Comparison of ENCODE assay signal across 20 cellular contexts in the genomic region with DNA sequence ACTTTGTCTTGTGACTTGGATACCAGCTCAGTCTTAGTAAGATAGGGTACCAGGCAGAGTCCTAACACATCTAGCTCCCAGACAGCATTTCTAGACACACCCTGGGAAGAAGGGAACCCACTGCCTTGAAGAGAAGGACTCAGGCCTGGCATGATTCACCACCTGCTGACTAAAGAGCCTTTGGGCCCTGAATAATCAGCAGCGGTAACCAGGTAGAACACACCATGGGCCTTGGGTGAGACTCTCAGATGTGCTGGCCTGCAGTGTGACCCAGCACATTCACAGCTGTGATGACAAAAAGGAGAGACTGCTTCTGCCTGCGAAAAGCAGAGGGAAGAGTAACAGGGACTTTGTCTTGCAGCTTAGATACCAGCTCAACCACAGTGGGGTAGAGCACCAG. TPM values are rescaled to one million over a fixed set of nuclear protein-coding genes. Genes with fewer than 3 reads are reported as not detected.
DNase-seq lines count a peak whose midpoint lies in the region; ATAC-seq and TF ChIP-seq lines count a peak whose summit lies in the region.
"Had no signal": no experiment of that assay in that cellular context is flagged by ENCODE, and none has a peak within 500 bp of the region (broad histone marks: within the 10 kb centered on the region; RNA-seq: fewer than 3 reads in every experiment).

No MANE protein-coding gene starts in this region.

- no peaks in the 10 kb centered on the region for H3K9me3 Mint-ChIP-seq in Calu3 (ENCODE audit: low read depth, unreplicated experiment)
- H3K9me3 Mint-ChIP-seq: CD4-positive, alpha-beta memory T cell; H9; HFFc6; IgD-negative memory B cell had no signal

- no peak overlapping the region for H3K4me2 ChIP-seq in PC-3 (ENCODE audit: low read length)
- H3K4me2 ChIP-seq: BLaER1 had no signal

- no peak overlapping the region for H3K27ac Mint-ChIP-seq in Calu3 (ENCODE audit: unreplicated experiment)
- H3K27ac Mint-ChIP-seq: CD4-positive, alpha-beta memory T cell; HFFc6; IgD-negative memory B cell had no signal

- no peaks in the 10 kb centered on the region for H3F3A ChIP-seq in PC-3 (ENCODE audit: low read length, unreplicated experiment)

- ATAC-seq in PC-3: peak; percentile 42; the same call in 1 of the 2 replicates
- ATAC-seq in esophagus mucosa: peak; percentile 96
- no peak for ATAC-seq in HG03097 (IDR thresholded peaks at IDR 0.05; ENCODE audit: low FRiP score, unreplicated experiment)
- no peak for ATAC-seq in GM18502 (IDR thresholded peaks at IDR 0.05; ENCODE audit: poor library complexity, unreplicated experiment)
- ATAC-seq: SK-N-SH treated with all-trans-retinoic acid at 6 μM for 48 hours had no signal

- no peaks in the 10 kb centered on the region for H3K9me2 ChIP-seq in PC-3 (replicated peaks; ENCODE audit: low read length)

- H3K4me3 ChIP-seq in PC-3 (ENCODE audit: low read length) (no peak overlapping the region), skin epidermis (no peak overlapping the region)
- H3K4me3 ChIP-seq: BLaER1 had no signal

- H3K79me2 ChIP-seq in PC-3 (ENCODE audit: low read length): no peaks in the 10 kb centered on the region

- no peaks in the 10 kb centered on the region for H3K9me3 ChIP-seq in PC-3 (ENCODE audit: low read length)
- H3K9me3 ChIP-seq: BLaER1 had no signal

- no peak overlapping the region for H3K4me3 Mint-ChIP-seq in Calu3 (ENCODE audit: low read depth, unreplicated experiment)
- H3K4me3 Mint-ChIP-seq: CD4-positive, alpha-beta memory T cell; H9; HFFc6; IgD-negative memory B cell had no signal

- TF ChIP-seq CTCF in PC-3 (conservative IDR thresholded peaks at IDR 0.05; ENCODE audit: low read depth, low read length) (no peak), VCaP (conservative IDR thresholded peaks at IDR 0.05) (no peak), Calu3 (IDR thresholded peaks at IDR 0.05; ENCODE audit: unreplicated experiment) (no peak)

- intact Hi-C loops in PC-3 (cut with micrococcal nuclease) (no loop called here), Calu3 (cut with micrococcal nuclease; ENCODE audit: unreplicated experiment) (no loop called here)

- no peaks in the 10 kb centered on the region for H3K36me3 Mint-ChIP-seq in Calu3 (ENCODE audit: insufficient read depth, unreplicated experiment)
- H3K36me3 Mint-ChIP-seq: CD4-positive, alpha-beta memory T cell had no signal

- no peaks in the 10 kb centered on the region for H3K27me3 ChIP-seq in PC-3 (ENCODE audit: low read length)
- H3K27me3 ChIP-seq: BLaER1 had no signal

- H2AFZ ChIP-seq in PC-3 (ENCODE audit: low read length): peak overlapping the region; percentile 30; the same call in 1 of the 2 replicates

- no peaks in the 10 kb centered on the region for H3K36me3 ChIP-seq in PC-3 (ENCODE audit: low read depth, low read length)
- H3K36me3 ChIP-seq: BLaER1 had no signal

- POLR2A ChIA-PET in PC-3 (lab: Charles Lee; ENCODE audit: unreplicated experiment): no interaction called here

- no peaks in the 10 kb centered on the region for H4K20me1 ChIP-seq in PC-3 (ENCODE audit: low read length)
- H4K20me1 ChIP-seq: BLaER1 had no signal

- CTCF ChIA-PET in PC-3 (lab: Charles Lee) (no interaction called here), Calu3 (lab: Charles Lee) (no interaction called here)

- H3K4me1 Mint-ChIP-seq in Calu3 (ENCODE audit: low read depth, unreplicated experiment): no peaks in the 10 kb centered on the region
- H3K4me1 Mint-ChIP-seq: CD4-positive, alpha-beta memory T cell; IgD-negative memory B cell had no signal

- peak; percentile 39 for DNase-seq in PC-3
- DNase-seq in Calu3: no peak
- DNase-seq: CD4-positive, alpha-beta memory T cell; DMS153; HFFc6; MV-4-11; NCI-H187; NCI-H446 treated with DMSO at 0.1 percent for 48 hours; NCI-H526 treated with DMSO at 0.1 percent for 48 hours; OCI-M1; RPMI8226 had no signal

- H3K4me1 ChIP-seq in PC-3 (ENCODE audit: insufficient read depth, low read length): peaks cover 11% of the 10 kb centered on the region
- H3K4me1 ChIP-seq: BLaER1 had no signal

- H3K27ac ChIP-seq in PC-3 (ENCODE audit: low read length): 0 out of 2 replicates have a peak overlapping the region, but pooled peaks have one; percentile 26
- H3K27ac ChIP-seq in VCaP: peak overlapping the region; percentile 46; the same call in 1 of the 2 replicates
- H3K27ac ChIP-seq in skin epidermis: peak overlapping the region in 11 of 21 experiments; percentile 17 to 73 (median 39)
- H3K27ac ChIP-seq: BLaER1 had no signal

- peaks cover 4% of the 10 kb centered on the region for H3K27me3 Mint-ChIP-seq in Calu3 (ENCODE audit: unreplicated experiment)
- H3K27me3 Mint-ChIP-seq: IgD-negative memory B cell had no signal

- BruUV-seq in PC-3 (replicated peaks; lab: Mats Ljungman, UMichigan): no TSS peak
- BruUV-seq in Calu3 (replicated peaks; lab: Mats Ljungman, UMichigan): no TSS peak

- H3K9ac ChIP-seq in PC-3 (ENCODE audit: low read length): no peak overlapping the region
- H3K9ac ChIP-seq: BLaER1 had no signal

RNA-seq across cellular contexts. Expression of a gene that starts 10.4 kb away (rescaled TPM):
- total RNA-seq in PC-3 (2014; rRNA removed) (14.5 and 23.3 TPM in 2 replicates), esophagus mucosa (28.4 TPM), Calu3 (2022) (24.6 TPM in 2 replicates)

Comparison
In these comparisons a context has a peak if more than half of its experiments do, and no peak if none do; other contexts are left out.
1. ATAC-seq: peak in PC-3 (single experiment) and esophagus mucosa (single experiment); none in HG03097 (single experiment) and GM18502 (single experiment).
2. Peak in every context shown above with its lines, with median percentiles within 50 percentile points of each other: H3K27ac ChIP-seq.